8 cellular contexts compared by ENCODE assay signal in the genomic region with DNA sequence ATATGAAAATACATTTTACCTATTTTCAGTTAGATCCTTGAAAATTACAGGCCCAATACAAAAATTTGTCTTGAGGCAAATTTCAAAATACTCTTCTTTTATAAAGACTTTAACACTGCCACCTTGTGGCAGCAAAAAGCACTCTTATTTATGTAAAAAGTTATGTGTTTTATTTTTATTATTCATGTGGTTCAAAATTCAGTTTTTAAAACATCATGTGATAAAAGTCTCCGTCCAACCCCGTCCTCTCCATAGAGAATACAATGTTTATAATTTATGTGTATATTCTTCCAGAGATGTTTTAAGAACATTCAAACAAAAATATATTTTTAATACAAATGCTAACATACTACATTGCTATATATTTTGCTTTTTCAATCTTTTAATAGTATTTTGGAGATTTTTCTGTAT. TPM values are rescaled to one million over a fixed set of nuclear protein-coding genes. Genes with fewer than 3 reads are reported as not detected.
DNase-seq lines count a peak whose midpoint lies in the region; ATAC-seq and TF ChIP-seq lines count a peak whose summit lies in the region.

No MANE protein-coding gene starts in this region.

- no peak for DNase-seq in activated T-cell treated with anti-CD3 and anti-CD28 coated beads, Interleukin-2, amount 50 U/mL, for 24 hours
- DNase-seq in activated T-cell treated with anti-CD3 and anti-CD28 coated beads for 4 hours (no peak), NCI-H2227 (lab: John Stamatoyannopoulos, UW; ENCODE audit: unreplicated experiment) (peak; percentile 50), lung microvascular endothelial cell (ENCODE audit: low read depth in 2 of 2) (peak; percentile 58), mesenteric fat pad (ENCODE audit: low spot score) (no peak)

- peak overlapping the region; percentile 8 for H3K4me3 Mint-ChIP-seq in activated T-cell treated with anti-CD3 and anti-CD28 coated beads, Interleukin-2, amount 50 U/mL, for 24 hours
- no peak overlapping the region for H3K4me3 Mint-ChIP-seq in brain

- H3K9me3 Mint-ChIP-seq in activated T-cell treated with anti-CD3 and anti-CD28 coated beads, Interleukin-2, amount 50 U/mL, for 24 hours = no peaks in the 10 kb centered on the region
- H3K9me3 Mint-ChIP-seq in brain = no peaks in the 10 kb centered on the region

- no peak overlapping the region for H3K27ac Mint-ChIP-seq in activated T-cell treated with anti-CD3 and anti-CD28 coated beads, Interleukin-2, amount 50 U/mL, for 24 hours
- H3K27ac Mint-ChIP-seq in brain = no peak overlapping the region

- H3K4me1 Mint-ChIP-seq in activated T-cell treated with anti-CD3 and anti-CD28 coated beads, Interleukin-2, amount 50 U/mL, for 24 hours (ENCODE audit: low read depth) = peaks cover 5% of the 10 kb centered on the region
- no peaks in the 10 kb centered on the region for H3K4me1 Mint-ChIP-seq in brain

- H3K36me3 Mint-ChIP-seq in activated T-cell treated with anti-CD3 and anti-CD28 coated beads, Interleukin-2, amount 50 U/mL, for 24 hours (ENCODE audit: low read depth) = no peaks in the 10 kb centered on the region
- H3K36me3 Mint-ChIP-seq in brain = no peaks in the 10 kb centered on the region

- peak; percentile 71 to 79 for TF ChIP-seq CTCF in brain (conservative IDR thresholded peaks at IDR 0.05)

- H3K27me3 Mint-ChIP-seq in activated T-cell treated with anti-CD3 and anti-CD28 coated beads, Interleukin-2, amount 50 U/mL, for 24 hours = peaks cover 11% of the 10 kb centered on the region
- peaks cover 3% of the 10 kb centered on the region for H3K27me3 Mint-ChIP-seq in brain

- no peak for ATAC-seq in HG03039 (IDR thresholded peaks at IDR 0.05; ENCODE audit: unreplicated experiment)
- no peak for ATAC-seq in HG03097 (IDR thresholded peaks at IDR 0.05; ENCODE audit: low FRiP score, unreplicated experiment)

RNA-seq across cellular contexts. Expression of a gene that starts 36.9 kb away (rescaled TPM):
- polyA plus RNA-seq in brain (ENCODE audit: insufficient read depth, low read depth, low replicate concordance) = 1.5 TPM
- total RNA-seq in lung microvascular endothelial cell (9.9 and 13.1 TPM in 2 replicates), mesenteric fat pad (0.48 TPM)

Comparison
In these comparisons a context has a peak if more than half of its experiments do, and no peak if none do; other contexts are left out.
1. DNase-seq: peak in NCI-H2227 (single experiment) and lung microvascular endothelial cell (2 of 2); none in activated T-cell treated with anti-CD3 and anti-CD28 coated beads, Interleukin-2, amount 50 U/mL, for 24 hours (single experiment), activated T-cell treated with anti-CD3 and anti-CD28 coated beads for 4 hours (single experiment) and mesenteric fat pad (single experiment).